In the genomic region with DNA sequence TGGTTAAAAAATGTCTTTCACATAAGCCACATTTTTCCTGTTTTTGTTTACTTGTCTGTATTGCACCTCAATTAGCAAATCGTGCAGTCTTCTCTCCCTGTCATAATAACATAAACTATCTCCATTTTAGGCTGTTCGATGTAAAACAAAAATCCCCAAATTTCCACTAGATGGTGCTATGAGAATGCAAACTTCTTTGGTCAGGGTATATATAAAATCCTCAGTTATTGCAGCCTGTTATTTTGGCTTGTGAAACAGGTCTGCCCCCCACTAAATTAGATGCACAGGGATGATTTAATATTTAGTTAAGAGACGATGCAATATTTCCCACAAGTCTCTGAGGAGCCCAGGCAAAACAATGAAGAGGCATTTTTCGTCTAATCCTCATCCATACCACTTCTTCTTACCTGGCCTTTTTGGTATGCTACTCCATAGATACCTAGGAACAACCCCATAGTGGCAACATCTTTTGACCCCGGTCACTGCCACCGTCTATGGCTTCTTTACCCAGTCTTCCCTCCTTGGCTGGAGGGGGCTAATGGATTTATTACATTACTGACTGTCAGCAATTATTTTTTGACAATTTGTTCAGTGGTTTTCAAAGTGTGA, we compare ENCODE assay signal across 8 cellular contexts.
DNase-seq lines count a peak whose midpoint lies in the region; ATAC-seq, FAIRE-seq and TF ChIP-seq lines count a peak whose summit lies in the region.

No MANE protein-coding gene starts in this region.

- POLR2A ChIA-PET in activated CD4-positive, alpha-beta memory T cell treated with anti-CD3 and anti-CD28 coated beads for 36 hours (lab: Charles Lee): no interaction called here

- H3K27ac Mint-ChIP-seq in activated CD4-positive, alpha-beta memory T cell treated with anti-CD3 and anti-CD28 coated beads for 36 hours: no peak overlapping the region

- CTCF ChIA-PET in activated CD4-positive, alpha-beta memory T cell treated with anti-CD3 and anti-CD28 coated beads for 36 hours (lab: Charles Lee): interaction anchor here (0.8 to 4.7 kb wide), 12 partner anchors 9 to 1590 kb away, joined by 3 to 61 read pairs (median 4); partner anchors contain the start of gene UBE2E3

- TF ChIP-seq CTCF in kidney (IDR thresholded peaks at IDR 0.05; ENCODE audit: borderline replicate concordance, extremely low read depth, insufficient read depth) (peak; percentile 41), upper lobe of left lung (IDR thresholded peaks at IDR 0.05) (peak in 5 of 6 experiments; percentile 26 to 53 (median 39))

- DNase-seq in DMS53 treated with DMSO at 0.1 percent for 48 hours (lab: John Stamatoyannopoulos, UW; ENCODE audit: unreplicated experiment): peak; percentile 66
- peak; percentile 43 for DNase-seq in NCI-H526 treated with DMSO at 0.1 percent for 48 hours (lab: John Stamatoyannopoulos, UW)
- peak; percentile 16 for DNase-seq in brain pericyte (ENCODE audit: low read depth, low spot score)
- DNase-seq in kidney: no peak
- no peak for DNase-seq in upper lobe of left lung
- no peak for DNase-seq in activated CD4-positive, alpha-beta memory T cell treated with anti-CD3 and anti-CD28 coated beads for 36 hours

- ATAC-seq in GM19455 (IDR thresholded peaks at IDR 0.05; ENCODE audit: unreplicated experiment) (peak; percentile 74), HG03469 (IDR thresholded peaks at IDR 0.05; ENCODE audit: unreplicated experiment) (peak; percentile 46), upper lobe of left lung (ENCODE audit: low FRiP score in 2 of 2) (peak in 1 of 2 donors; percentile 75)

- TF ChIP-seq POLR2A in upper lobe of left lung (IDR thresholded peaks at IDR 0.05): no peak

- no peak overlapping the region for H3K4me3 Mint-ChIP-seq in activated CD4-positive, alpha-beta memory T cell treated with anti-CD3 and anti-CD28 coated beads for 36 hours

- H3K4me3 ChIP-seq in kidney (ENCODE audit: low read length in 2 of 2): no peak overlapping the region
- H3K4me3 ChIP-seq in upper lobe of left lung: no peak overlapping the region

- intact Hi-C loops in kidney (cut with DNase I): no loop called here
- intact Hi-C loops in activated CD4-positive, alpha-beta memory T cell treated with anti-CD3 and anti-CD28 coated beads for 36 hours (cut with micrococcal nuclease): loop anchor here (1.0 to 2.0 kb wide), 2 partner anchors 856 to 1591 kb away; partner anchors contain the start of gene UBE2E3

- H3K4me1 ChIP-seq in kidney (ENCODE audit: control insufficient read depth in 1 of 2, insufficient read depth in 1 of 2, low read depth in 1 of 2, low read length in 2 of 2): no peaks in the 10 kb centered on the region
- H3K4me1 ChIP-seq in upper lobe of left lung: no peaks in the 10 kb centered on the region

- H3K4me1 Mint-ChIP-seq in activated CD4-positive, alpha-beta memory T cell treated with anti-CD3 and anti-CD28 coated beads for 36 hours (ENCODE audit: low read depth): no peaks in the 10 kb centered on the region

- H3K27me3 Mint-ChIP-seq in activated CD4-positive, alpha-beta memory T cell treated with anti-CD3 and anti-CD28 coated beads for 36 hours: no peaks in the 10 kb centered on the region

- H3K36me3 Mint-ChIP-seq in activated CD4-positive, alpha-beta memory T cell treated with anti-CD3 and anti-CD28 coated beads for 36 hours: no peaks in the 10 kb centered on the region

- no peaks in the 10 kb centered on the region for H3K27me3 ChIP-seq in upper lobe of left lung

- H3K36me3 ChIP-seq in kidney (ENCODE audit: control insufficient read depth in 1 of 2, insufficient read depth in 2 of 2, low read length in 2 of 2) (no peaks in the 10 kb centered on the region), upper lobe of left lung (no peaks in the 10 kb centered on the region)

- 14 to 17% methylated on average over 6 of the region's 6 CpGs for WGBS in upper lobe of left lung, 2 donors

- no peak for TF ChIP-seq EP300 in upper lobe of left lung (IDR thresholded peaks at IDR 0.05)

- no peaks in the 10 kb centered on the region for H3K9me3 Mint-ChIP-seq in activated CD4-positive, alpha-beta memory T cell treated with anti-CD3 and anti-CD28 coated beads for 36 hours

- H3K27ac ChIP-seq in kidney (ENCODE audit: low read depth in 2 of 2, low read length in 2 of 2): no peak overlapping the region
- H3K27ac ChIP-seq in upper lobe of left lung: no peak overlapping the region

- H3K9ac ChIP-seq in kidney (ENCODE audit: low read length in 2 of 2): no peak overlapping the region

- H3K9me3 ChIP-seq in kidney (ENCODE audit: control insufficient read depth in 1 of 2, low read length in 2 of 2): no peaks in the 10 kb centered on the region
- no peaks in the 10 kb centered on the region for H3K9me3 ChIP-seq in upper lobe of left lung

- FAIRE-seq in kidney (lab: Jason Lieb, UNC): peak; percentile 72

Comparison
In these comparisons a context has a peak if more than half of its experiments do, and no peak if none do; other contexts are left out.
1. DNase-seq: peak in DMS53 treated with DMSO at 0.1 percent for 48 hours (single experiment), NCI-H526 treated with DMSO at 0.1 percent for 48 hours (single experiment) and brain pericyte (single experiment); none in kidney (single experiment), upper lobe of left lung (0 of 2) and activated CD4-positive, alpha-beta memory T cell treated with anti-CD3 and anti-CD28 coated beads for 36 hours (single experiment).